Comparison of ENCODE assay signal across 16 cellular contexts in genomic region chr1:168726719-168727118, GRCh38. TPM values are rescaled to one million over a fixed set of nuclear protein-coding genes. Genes with fewer than 3 reads are reported as not detected.
DNase-seq lines count a peak whose midpoint lies in the region; ATAC-seq, FAIRE-seq and TF ChIP-seq lines count a peak whose summit lies in the region.
"Had no signal": no experiment of that assay in that cellular context is flagged by ENCODE, and none has a peak within 500 bp of the region (broad histone marks: within the 10 kb centered on the region; RNA-seq: fewer than 3 reads in every experiment).

No MANE protein-coding gene starts in this region.

- peak overlapping the region; percentile 38 for H2AK9ac ChIP-seq in IMR-90 (replicated peaks; ENCODE audit: low read depth, low read length, poor library complexity)

- H2AFZ ChIP-seq in IMR-90 (replicated peaks; ENCODE audit: low read length, poor library complexity): no peak overlapping the region

- H4K91ac ChIP-seq in IMR-90 (ENCODE audit: insufficient read depth, low read depth, low read length): no peak overlapping the region

- H2BK15ac ChIP-seq in IMR-90 (ENCODE audit: low read depth, low read length): no peak overlapping the region

- no peak overlapping the region for H3K23ac ChIP-seq in IMR-90 (ENCODE audit: low read depth, low read length)

- no peak overlapping the region for H3K4ac ChIP-seq in IMR-90 (ENCODE audit: low read depth, low read length)

- H4K20me1 ChIP-seq in IMR-90 (ENCODE audit: insufficient read depth, low read length): no peaks in the 10 kb centered on the region

- TF ChIP-seq POLR2A in GM12892 (IDR thresholded peaks at IDR 0.05; ENCODE audit: low read depth, low read length) (no peak), IMR-90 (IDR thresholded peaks at IDR 0.05; ENCODE audit: low read depth, low read length) (no peak)

- no peak overlapping the region for H4K8ac ChIP-seq in IMR-90 (ENCODE audit: low read depth in 2 of 2, low read length in 2 of 2)

- H2BK120ac ChIP-seq in IMR-90 (ENCODE audit: low read depth, low read length): no peak overlapping the region

- H3K4me1 ChIP-seq in IMR-90 (ENCODE audit: control insufficient read depth, insufficient read depth, low read length) (no peaks in the 10 kb centered on the region), stomach smooth muscle (ENCODE audit: control insufficient read depth, insufficient read depth, low read length) (peaks cover 2% of the 10 kb centered on the region)

- H3K27ac Mint-ChIP-seq in nephron progenitor cell: peak overlapping the region; percentile 50
- H3K27ac Mint-ChIP-seq: HFFc6 had no signal

- H2AK5ac ChIP-seq in IMR-90 (ENCODE audit: low read depth, low read length): no peak overlapping the region

- H3K27me3 Mint-ChIP-seq in nephron progenitor cell (ENCODE audit: low read depth, poor library complexity): peaks cover 8% of the 10 kb centered on the region

- H3K79me1 ChIP-seq in IMR-90 (ENCODE audit: low read depth in 1 of 2, low read length in 2 of 2): no peaks in the 10 kb centered on the region

- intact Hi-C loops in IMR-90 (cut with micrococcal nuclease): no loop called here

- POLR2A ChIA-PET in IMR-90 (lab: Charles Lee; ENCODE audit: unreplicated experiment): no interaction called here

- no peak overlapping the region for H3K4me2 ChIP-seq in IMR-90 (ENCODE audit: low read depth, low read length)

- H3K4me3 ChIP-seq in IMR-90 (ENCODE audit: insufficient read depth, low read depth, low read length): no peak overlapping the region
- peak overlapping the region; percentile 34 to 70 for H3K4me3 ChIP-seq in stomach smooth muscle (ENCODE audit: low read length in 2 of 2)

- H3K18ac ChIP-seq in IMR-90 (ENCODE audit: low read depth, low read length): no peak overlapping the region

- no peak overlapping the region for H3K14ac ChIP-seq in IMR-90 (replicated peaks; ENCODE audit: low read depth, low read length)

- no CpG with 5 or more reads among the region's 2 CpGs for WGBS in IMR-90 (ENCODE audit: extremely low coverage in 2 of 2, insufficient read length in 1 of 2), 2 experiments

- H3K9me3 Mint-ChIP-seq in nephron progenitor cell: no peaks in the 10 kb centered on the region
- H3K9me3 Mint-ChIP-seq: HFFc6 had no signal

- no peak overlapping the region for H4K5ac ChIP-seq in IMR-90 (ENCODE audit: low read depth, low read length)

- H3K4me3 Mint-ChIP-seq in nephron progenitor cell: no peak overlapping the region
- H3K4me3 Mint-ChIP-seq: CD8-positive, alpha-beta memory T cell; HFFc6 had no signal

- CTCF ChIA-PET in IMR-90 (lab: Yijun Ruan, JAX): no interaction called here

- H3K27me3 ChIP-seq in IMR-90 (ENCODE audit: control insufficient read depth, insufficient read depth, low read length) (no peaks in the 10 kb centered on the region), stomach smooth muscle (ENCODE audit: control insufficient read depth in 1 of 2, insufficient read depth in 2 of 2, low read length in 2 of 2) (no peaks in the 10 kb centered on the region)

- H2BK20ac ChIP-seq in IMR-90 (ENCODE audit: low read depth, low read length): no peak overlapping the region

- no peaks in the 10 kb centered on the region for H3K36me3 ChIP-seq in IMR-90 (ENCODE audit: control insufficient read depth, insufficient read depth, low read length)
- H3K36me3 ChIP-seq in stomach smooth muscle (ENCODE audit: control insufficient read depth in 2 of 2, insufficient read depth in 2 of 2, low read length in 2 of 2): no peaks in the 10 kb centered on the region

- TF ChIP-seq CTCF in IMR-90 (conservative IDR thresholded peaks at IDR 0.05; ENCODE audit: low read depth, low read length) (no peak), nephron progenitor cell (IDR thresholded peaks at IDR 0.05) (no peak), omental fat pad (IDR thresholded peaks at IDR 0.05) (no peak)

- H3K9me3 ChIP-seq in IMR-90 (ENCODE audit: control insufficient read depth, insufficient read depth, low read length) (no peaks in the 10 kb centered on the region), stomach smooth muscle (ENCODE audit: control insufficient read depth in 2 of 2, low read length in 2 of 2) (no peaks in the 10 kb centered on the region)

- BruUV-seq in IMR-90 (replicated peaks; lab: Mats Ljungman, UMichigan): no TSS peak

- no peaks in the 10 kb centered on the region for H3K9me1 ChIP-seq in IMR-90 (ENCODE audit: insufficient read depth, low read length)

- no peak overlapping the region for H3K27ac ChIP-seq in IMR-90 (ENCODE audit: insufficient read depth, low read length)
- peak overlapping the region; percentile 11 for H3K27ac ChIP-seq in stomach smooth muscle (ENCODE audit: low read length)

- no peak overlapping the region for H3K9ac ChIP-seq in IMR-90 (ENCODE audit: low read depth, low read length)
- peak overlapping the region in 1 of 2 donors; percentile 43 for H3K9ac ChIP-seq in stomach smooth muscle (ENCODE audit: low read length in 2 of 2)

- FAIRE-seq in GM12892 (lab: Jason Lieb, UNC): no peak
- FAIRE-seq: H1 had no signal

- no peak for TF ChIP-seq RAD21 in IMR-90 (IDR thresholded peaks at IDR 0.05; ENCODE audit: low read length)

- H3K36me3 Mint-ChIP-seq in nephron progenitor cell (ENCODE audit: low read depth): no peaks in the 10 kb centered on the region
- H3K36me3 Mint-ChIP-seq: CD8-positive, alpha-beta memory T cell had no signal

- H3K4me1 Mint-ChIP-seq in nephron progenitor cell: no peaks in the 10 kb centered on the region

- in situ Hi-C loops in IMR-90 (cut with MboI; ENCODE audit: low sequenced_read_pairs): no loop called here

- ATAC-seq in IMR-90 (ENCODE audit: low read depth): no peak
- ATAC-seq in GM18861 (IDR thresholded peaks at IDR 0.05; ENCODE audit: unreplicated experiment): no peak
- ATAC-seq in omental fat pad (ENCODE audit: low FRiP score): no peak

- no peak overlapping the region for H3K56ac ChIP-seq in IMR-90 (ENCODE audit: extremely low read depth, insufficient read depth, low read length)

- dilution Hi-C loops in IMR-90 (cut with HindIII; ENCODE audit: low sequenced_read_pairs, unreplicated experiment): no loop called here

- peak; percentile 23 for DNase-seq in GM12892 (ENCODE audit: insufficient read length)
- DNase-seq in IMR-90: no peak
- DNase-seq in nephron progenitor cell: no peak
- no peak for DNase-seq in stimulated activated CD4-positive, alpha-beta T cell treated with anti-CD3 and anti-CD28 coated beads, Interleukin-2, amount 100 ng/mL, for 24 hours
- DNase-seq in omental fat pad (ENCODE audit: low spot score): no peak
- DNase-seq: CD8-positive, alpha-beta memory T cell; HFFc6; NCI-H1105; NCI-H1694 treated with DMSO at 0.1 percent for 48 hours; NCI-H446; NCI-H748 treated with DMSO at 0.1 percent for 48 hours had no signal

- no peak overlapping the region for H2BK5ac ChIP-seq in IMR-90 (ENCODE audit: low read depth, low read length, poor library complexity, severe bottlenecking)

TF ChIP-seq in IMR-90, 13 proteins besides CTCF, POLR2A, EP300 and RAD21:
- TF ChIP-seq FOS (IDR thresholded peaks at IDR 0.05; ENCODE audit: low read depth, low read length): no peak
- no peak for TF ChIP-seq MAFK (IDR thresholded peaks at IDR 0.05; ENCODE audit: low read depth, low read length)
- TF ChIP-seq, protein P1, sequence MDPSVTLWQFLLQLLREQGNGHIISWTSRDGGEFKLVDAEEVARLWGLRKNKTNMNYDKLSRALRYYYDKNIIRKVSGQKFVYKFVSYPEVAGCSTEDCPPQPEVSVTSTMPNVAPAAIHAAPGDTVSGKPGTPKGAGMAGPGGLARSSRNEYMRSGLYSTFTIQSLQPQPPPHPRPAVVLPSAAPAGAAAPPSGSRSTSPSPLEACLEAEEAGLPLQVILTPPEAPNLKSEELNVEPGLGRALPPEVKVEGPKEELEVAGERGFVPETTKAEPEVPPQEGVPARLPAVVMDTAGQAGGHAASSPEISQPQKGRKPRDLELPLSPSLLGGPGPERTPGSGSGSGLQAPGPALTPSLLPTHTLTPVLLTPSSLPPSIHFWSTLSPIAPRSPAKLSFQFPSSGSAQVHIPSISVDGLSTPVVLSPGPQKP (IDR thresholded peaks at IDR 0.05; ENCODE audit: borderline replicate concordance, low read depth, low read length): no peak
- TF ChIP-seq USF2 (IDR thresholded peaks at IDR 0.05; ENCODE audit: low read depth, low read length): no peak

RNA-seq across cellular contexts. Expression of gene DPT, which starts 2.3 kb away (rescaled TPM):
- polyA plus RNA-seq in GM12892 (2012; ENCODE audit: missing spikeins): not detected
- total RNA-seq in IMR-90 (2012; rRNA removed) (not detected in 2 replicates), omental fat pad (100 to 1,000 TPM; 147 to 298 (median 275) TPM)
- polyA plus RNA-seq in IMR-90 (2012; rRNA removed): not detected in 2 replicates
- not detected in 2 replicates for polyA plus RNA-seq in IMR-90 (2012; cell fraction: cytosol; rRNA removed)
- polyA plus RNA-seq in IMR-90 (2012; cell fraction: nucleus; rRNA removed; ENCODE audit: low replicate concordance): not detected in 2 replicates
- total RNA-seq: CD8-positive, alpha-beta memory T cell; H1; HFFc6; M059J had no signal
- polyA plus RNA-seq: AG04450; CD8-positive, alpha-beta memory T cell; H1 had no signal

Comparison
In these comparisons a context has a peak if more than half of its experiments do, and no peak if none do; other contexts are left out.
1. RNA of gene DPT, which starts 2.3 kb away (total RNA-seq): 147 to 298 TPM in omental fat pad; not detected in IMR-90; every median in the first group is over 100 times any median in the second.